8 cellular contexts compared by ENCODE assay signal in the genomic region with DNA sequence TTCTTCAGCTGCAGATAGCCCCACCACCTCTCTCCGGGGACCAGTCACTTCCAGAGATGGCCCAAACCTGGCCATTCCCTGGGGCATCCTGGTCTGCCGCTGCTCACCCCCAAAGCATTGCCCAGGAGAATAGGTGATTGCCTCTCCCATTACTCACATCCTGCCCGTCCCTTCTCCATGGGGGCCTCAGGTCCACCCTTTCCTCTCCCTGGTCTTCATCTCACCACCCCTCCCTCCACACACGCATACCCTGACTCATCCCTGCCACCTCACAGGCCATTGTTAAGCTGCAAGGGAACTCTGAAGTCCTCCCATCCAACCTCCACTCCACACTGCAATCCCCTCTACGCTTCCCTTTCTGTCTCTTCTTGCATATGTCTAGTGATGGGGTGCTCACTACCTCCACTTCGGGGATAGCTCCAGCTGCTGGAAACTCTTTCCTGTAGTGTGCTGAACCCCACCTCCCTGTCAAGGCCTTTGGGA. TPM values are rescaled to one million over a fixed set of nuclear protein-coding genes. Genes with fewer than 3 reads are reported as not detected.
DNase-seq lines count a peak whose midpoint lies in the region; TF ChIP-seq lines count a peak whose summit lies in the region.

A gene with protein sequence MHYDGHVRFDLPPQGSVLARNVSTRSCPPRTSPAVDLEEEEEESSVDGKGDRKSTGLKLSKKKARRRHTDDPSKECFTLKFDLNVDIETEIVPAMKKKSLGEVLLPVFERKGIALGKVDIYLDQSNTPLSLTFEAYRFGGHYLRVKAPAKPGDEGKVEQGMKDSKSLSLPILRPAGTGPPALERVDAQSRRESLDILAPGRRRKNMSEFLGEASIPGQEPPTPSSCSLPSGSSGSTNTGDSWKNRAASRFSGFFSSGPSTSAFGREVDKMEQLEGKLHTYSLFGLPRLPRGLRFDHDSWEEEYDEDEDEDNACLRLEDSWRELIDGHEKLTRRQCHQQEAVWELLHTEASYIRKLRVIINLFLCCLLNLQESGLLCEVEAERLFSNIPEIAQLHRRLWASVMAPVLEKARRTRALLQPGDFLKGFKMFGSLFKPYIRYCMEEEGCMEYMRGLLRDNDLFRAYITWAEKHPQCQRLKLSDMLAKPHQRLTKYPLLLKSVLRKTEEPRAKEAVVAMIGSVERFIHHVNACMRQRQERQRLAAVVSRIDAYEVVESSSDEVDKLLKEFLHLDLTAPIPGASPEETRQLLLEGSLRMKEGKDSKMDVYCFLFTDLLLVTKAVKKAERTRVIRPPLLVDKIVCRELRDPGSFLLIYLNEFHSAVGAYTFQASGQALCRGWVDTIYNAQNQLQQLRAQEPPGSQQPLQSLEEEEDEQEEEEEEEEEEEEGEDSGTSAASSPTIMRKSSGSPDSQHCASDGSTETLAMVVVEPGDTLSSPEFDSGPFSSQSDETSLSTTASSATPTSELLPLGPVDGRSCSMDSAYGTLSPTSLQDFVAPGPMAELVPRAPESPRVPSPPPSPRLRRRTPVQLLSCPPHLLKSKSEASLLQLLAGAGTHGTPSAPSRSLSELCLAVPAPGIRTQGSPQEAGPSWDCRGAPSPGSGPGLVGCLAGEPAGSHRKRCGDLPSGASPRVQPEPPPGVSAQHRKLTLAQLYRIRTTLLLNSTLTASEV (minus strand): TSS at position 188 of the 483 bp plus-strand sequence. CDS start 14,096 bp downstream, outside the sequence.

- WGBS in sigmoid colon, 2 donors, result 75 to 80% methylated on average over 6 of the region's 6 CpGs

- no peaks in the 10 kb centered on the region for H3K27me3 ChIP-seq in right atrium auricular region
- H3K27me3 ChIP-seq in sigmoid colon, result peaks cover 0 to 20% (median 0%) of the 10 kb centered on the region in 3 donors

- intact Hi-C loops in activated naive CD4-positive, alpha-beta T cell treated with anti-CD3 and anti-CD28 coated beads for 36 hours (cut with micrococcal nuclease), result loop anchor here (1.0 to 5.0 kb wide), 4 partner anchors 44 to 155 kb away; no protein-coding TSS in a partner anchor
- intact Hi-C loops in sigmoid colon (cut with DNase I), result no loop called here

- DNase-seq in activated naive CD4-positive, alpha-beta T cell treated with anti-CD3 and anti-CD28 coated beads for 36 hours, result peak; percentile 52
- DNase-seq in activated naive CD4-positive, alpha-beta T cell (lab: John Stamatoyannopoulos, UW), result no peak
- DNase-seq in right atrium auricular region (ENCODE audit: low spot score) (no peak), sigmoid colon (no peak), retina (no peak), GDM1 (lab: John Stamatoyannopoulos, UW) (no peak), D341Med (ENCODE audit: low spot score) (no peak)

- no peak for TF ChIP-seq POLR2A in sigmoid colon (IDR thresholded peaks at IDR 0.05)

- H3K27me3 Mint-ChIP-seq in activated naive CD4-positive, alpha-beta T cell treated with anti-CD3 and anti-CD28 coated beads for 36 hours (ENCODE audit: low read depth), result peaks cover 1% of the 10 kb centered on the region
- peaks cover 3% of the 10 kb centered on the region for H3K27me3 Mint-ChIP-seq in activated naive CD8-positive, alpha-beta T cell

- peaks cover 23% of the 10 kb centered on the region for H3K4me1 Mint-ChIP-seq in activated naive CD4-positive, alpha-beta T cell treated with anti-CD3 and anti-CD28 coated beads for 36 hours (ENCODE audit: low read depth)
- H3K4me1 Mint-ChIP-seq in activated naive CD8-positive, alpha-beta T cell (ENCODE audit: low read depth), result peaks cover 36% of the 10 kb centered on the region

- H3K4me3 ChIP-seq in right atrium auricular region (peak within 1 kb of the TSS; percentile 63 to 66), sigmoid colon (peak within 1 kb of the TSS; percentile 40 to 68 (median 52))

- TF ChIP-seq CTCF in right atrium auricular region (IDR thresholded peaks at IDR 0.05) (no peak), sigmoid colon (IDR thresholded peaks at IDR 0.05) (no peak)

- H3K4me1 ChIP-seq in right atrium auricular region (peaks cover 0 to 65% of the 10 kb centered on the region in 2 donors), sigmoid colon (peaks cover 0 to 28% (median 21%) of the 10 kb centered on the region in 4 donors)

- no peaks in the 10 kb centered on the region for H3K36me3 Mint-ChIP-seq in activated naive CD4-positive, alpha-beta T cell treated with anti-CD3 and anti-CD28 coated beads for 36 hours (ENCODE audit: low read depth)
- H3K36me3 Mint-ChIP-seq in activated naive CD8-positive, alpha-beta T cell, result no peaks in the 10 kb centered on the region

- H3K36me3 ChIP-seq in right atrium auricular region (no peaks in the 10 kb centered on the region), sigmoid colon (no peaks in the 10 kb centered on the region)

- peak within 1 kb of the TSS; percentile 51 for H3K27ac Mint-ChIP-seq in activated naive CD4-positive, alpha-beta T cell treated with anti-CD3 and anti-CD28 coated beads for 36 hours
- H3K27ac Mint-ChIP-seq in activated naive CD8-positive, alpha-beta T cell, result peak within 1 kb of the TSS; percentile 66

- no peaks in the 10 kb centered on the region for H3K9me3 ChIP-seq in right atrium auricular region
- no peaks in the 10 kb centered on the region for H3K9me3 ChIP-seq in sigmoid colon

- H3K4me3 Mint-ChIP-seq in activated naive CD4-positive, alpha-beta T cell treated with anti-CD3 and anti-CD28 coated beads for 36 hours, result peak within 1 kb of the TSS; percentile 72
- peak within 1 kb of the TSS; percentile 86 for H3K4me3 Mint-ChIP-seq in activated naive CD8-positive, alpha-beta T cell

- H3K27ac ChIP-seq in right atrium auricular region (peak within 1 kb of the TSS; percentile 71 to 77), sigmoid colon (peak within 1 kb of the TSS; percentile 53 to 76 (median 60))

- no peak for TF ChIP-seq EP300 in sigmoid colon (IDR thresholded peaks at IDR 0.05)

- CTCF ChIA-PET in activated naive CD4-positive, alpha-beta T cell treated with anti-CD3 and anti-CD28 coated beads for 36 hours (lab: Charles Lee), result interaction anchor here (0.6 to 3.4 kb wide), 10 partner anchors 11 to 235 kb away, joined by 3 to 19 read pairs (median 4); a partner anchor contains a TSS

- no peaks in the 10 kb centered on the region for H3K9me3 Mint-ChIP-seq in activated naive CD4-positive, alpha-beta T cell treated with anti-CD3 and anti-CD28 coated beads for 36 hours
- no peaks in the 10 kb centered on the region for H3K9me3 Mint-ChIP-seq in activated naive CD8-positive, alpha-beta T cell (ENCODE audit: low read depth)

RNA-seq across cellular contexts. Expression of the gene that starts here (rescaled TPM):
- total RNA-seq in activated naive CD4-positive, alpha-beta T cell treated with anti-CD3 and anti-CD28 coated beads for 36 hours, result 1 to 10 TPM; 1.7 to 1.8 TPM
- total RNA-seq in right atrium auricular region (1 to 10 TPM; 7.0 to 7.9 TPM), sigmoid colon (1 to 10 TPM; 2.5 to 7.5 (median 5.2) TPM)
- 10 to 100 TPM in 1 of 3 donors, 1 to 10 TPM in 2; 4.2 to 18.8 (median 5.4) TPM for polyA plus RNA-seq in sigmoid colon
